ENCODE assay signal across 30 cellular contexts in the genomic region with DNA sequence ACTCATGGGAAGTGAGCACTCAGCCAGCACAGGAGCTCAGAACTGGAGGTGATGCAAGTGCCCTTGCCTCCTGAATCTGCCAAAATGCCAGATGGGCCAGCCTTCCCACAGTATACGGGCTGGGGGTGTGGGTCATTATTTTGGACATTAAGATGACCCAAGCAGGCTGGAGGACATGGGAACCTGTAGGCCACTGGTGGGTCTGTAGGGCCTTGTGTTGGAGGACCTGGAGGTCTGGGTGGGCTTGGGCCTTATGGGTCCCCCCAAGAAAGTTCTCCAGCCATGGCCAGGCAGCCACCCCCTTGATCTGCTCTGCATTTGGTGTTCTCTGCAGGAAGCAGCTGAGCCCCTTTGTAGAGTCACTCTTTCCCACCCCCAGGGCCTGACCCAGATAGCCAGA.
"Had no signal": no experiment of that assay in that cellular context is flagged by ENCODE, and none has a peak within 500 bp of the region (broad histone marks: within the 10 kb centered on the region; RNA-seq: fewer than 3 reads in every experiment).

No MANE protein-coding gene starts in this region.

- H3K36me3 ChIP-seq: breast epithelium, MG63 had no signal

- H3K27me3 ChIP-seq: body of pancreas, breast epithelium, MG63, Peyer's patch had no signal

- DNase-seq: activated CD4-positive, alpha-beta T cell treated with anti-CD3 and anti-CD28 coated beads, Interleukin-2, amount 10 ng/mL, durations not matched to agents 7 days and 5 days; activated CD4-positive, alpha-beta T cell treated with anti-CD3 and anti-CD28 coated beads, Interleukin-2, amount 50 U/mL, for 48 hours; activated CD8-positive, alpha-beta T cell treated with anti-CD3 and anti-CD28 coated beads, Interleukin-2, amount 10 ng/mL, durations not matched to agents 7 days and 5 days; activated gamma-delta T cell; activated naive CD4-positive, alpha-beta T cell treated with Interleukin-2 at 50 U/mL for 16 hours; activated naive CD8-positive, alpha-beta T cell treated with anti-CD3 and anti-CD28 coated beads, Interleukin-2, amount 10 ng/mL, durations not matched to agents 7 days and 5 days; activated T-cell treated with anti-CD3 and anti-CD28 coated beads, Interleukin-2, amount 50 U/mL, for 24 hours; amygdala; body of pancreas; caudate nucleus; Karpas-422; KBM-7; MG63; NCI-H1048; NCI-H1105 treated with DMSO at 0.1 percent for 48 hours; NCI-H1436; NCI-H1694 treated with DMSO at 0.1 percent for 48 hours; NCI-H2029; NCI-H2107; NCI-H2171; NCI-H510A; NCI-H526; NCI-H748 treated with DMSO at 0.1 percent for 48 hours; NK-92 treated with Interleukin-12 subunit alpha and Interleukin-12 subunit beta, amount 100 ng/mL, for 24 hours; PC-3; RPMI8226 had no signal

- ATAC-seq: activated CD8-positive, alpha-beta T cell treated with anti-CD3 and anti-CD28 coated beads, Interleukin-2, amount 10 ng/mL, durations not matched to agents 7 days and 5 days; body of pancreas; PC-3 had no signal

- H3K4me1 ChIP-seq: body of pancreas had no signal

- FAIRE-seq: astrocyte, TTC549 had no signal

- H3K27ac ChIP-seq: body of pancreas, breast epithelium had no signal

- H3K9me3 ChIP-seq: body of pancreas, breast epithelium, MG63, Peyer's patch had no signal

- H3K4me3 ChIP-seq: body of pancreas, breast epithelium, MG63, Peyer's patch had no signal
